ENCODE assay signal across 23 cellular contexts in genomic region chr2:135663148-135663700, GRCh38.
"Had no signal": no experiment of that assay in that cellular context is flagged by ENCODE, and none has a peak within 500 bp of the region (broad histone marks: within the 10 kb centered on the region; RNA-seq: fewer than 3 reads in every experiment).

No MANE protein-coding gene starts in this region.

- DNase-seq: activated CD4-positive, alpha-beta T cell treated with anti-CD3 and anti-CD28 coated beads for 4 hours; activated CD4-positive, alpha-beta T cell treated with anti-CD3 and anti-CD28 coated beads, Interleukin-2, amount 50 U/mL, for 48 hours; activated CD4-positive, CD25-positive, alpha-beta regulatory T cell; activated CD8-positive, alpha-beta memory T cell treated with anti-CD3 and anti-CD28 coated beads for 24 hours; activated gamma-delta T cell treated with Interleukin-2 at 50 U/mL for 16 hours; activated naive CD8-positive, alpha-beta T cell treated with anti-CD3 and anti-CD28 coated beads, Interleukin-2, amount 50 U/mL, for 24 hours; activated T-cell treated with anti-CD3 and anti-CD28 coated beads, Interleukin-2, amount 50 U/mL, for 1 hour; central memory CD4-positive, alpha-beta T cell; foreskin melanocyte; left lung; naive thymus-derived CD4-positive, alpha-beta T cell; ovary; small intestine; stimulated activated CD4-positive, alpha-beta T cell treated with anti-CD3 and anti-CD28 coated beads, Interleukin-4, amount 100 ng/mL, for 4 hours; stimulated activated CD8-positive, alpha-beta memory T cell treated with anti-CD3 and anti-CD28 coated beads, Interleukin-4, amount 100 ng/mL, for 48 hours; stimulated activated naive CD8-positive, alpha-beta T cell treated with anti-CD3 and anti-CD28 coated beads, Interleukin-15, amount 100 ng/mL, for 72 hours; substantia nigra; uterus had no signal

- H3K9me3 ChIP-seq: breast epithelium, left lung, ovary, uterus had no signal

- H3K4me3 ChIP-seq: breast epithelium, left lung, lung, ovary, uterus had no signal

- H3K36me3 ChIP-seq: breast epithelium, ovary, uterus had no signal

- H3K4me1 ChIP-seq: breast epithelium, uterus had no signal

- ATAC-seq: activated naive CD8-positive, alpha-beta T cell treated with anti-CD3 and anti-CD28 coated beads, Interleukin-2, amount 50 U/mL, for 24 hours; activated T-helper 17 cell treated with anti-CD3 and anti-CD28 coated beads, Interleukin-2, amount 50 U/mL, for 72 hours; left lung; naive thymus-derived CD4-positive, alpha-beta T cell; sciatic nerve; stimulated activated memory B cell treated with anti-CD40 and anti-IgM and Interleukin-4, amounts not matched to agents 10 μg/mL and 1 μg/mL and 100 μg/mL, for 72 hours; stimulated activated naive CD8-positive, alpha-beta T cell treated with anti-CD3 and anti-CD28 coated beads, Interleukin-15, amount 100 ng/mL, for 72 hours had no signal

- H3K27me3 ChIP-seq: breast epithelium, left lung, ovary, uterus had no signal

- H3K27ac ChIP-seq: breast epithelium, left lung, ovary, uterus had no signal
